1 cellular context compared by ENCODE assay signal in genomic region chr1:203465943-203466342, GRCh38.
TF ChIP-seq lines count a peak whose summit lies in the region.

No MANE protein-coding gene starts in this region.

TF ChIP-seq in HepG2, 621 proteins besides CTCF, POLR2A, EP300 and RAD21:
- no peak for TF ChIP-seq SRSF4 (IDR thresholded peaks at IDR 0.05; ENCODE audit: low read depth, low read length, poor library complexity, severe bottlenecking)
- no peak for TF ChIP-seq GATAD1 (CRISPR knock-in tag; IDR thresholded peaks at IDR 0.05)
- TF ChIP-seq DPF2 (CRISPR knock-in tag; IDR thresholded peaks at IDR 0.05; ENCODE audit: borderline replicate concordance, low read depth): no peak
